12 cellular contexts compared by ENCODE assay signal in genomic region chr15:78977591-78978347, GRCh38. TPM values are rescaled to one million over a fixed set of nuclear protein-coding genes. Genes with fewer than 3 reads are reported as not detected.
A peak's percentile ranks its signal among the peaks of the same experiment; 100 is the strongest.
DNase-seq lines count a peak whose midpoint lies in the region; ATAC-seq, FAIRE-seq and TF ChIP-seq lines count a peak whose summit lies in the region.
"Had no signal": no experiment of that assay in that cellular context is flagged by ENCODE, and none has a peak within 500 bp of the region (broad histone marks: within the 10 kb centered on the region; RNA-seq: fewer than 3 reads in every experiment).

No MANE protein-coding gene starts in this region.

- no peak overlapping the region for H3K14ac ChIP-seq in mesenchymal stem cell (ENCODE audit: low read length in 2 of 2)

- no peaks in the 10 kb centered on the region for H3K9me3 ChIP-seq in BLaER1 treated with 17β-estradiol and CSF1 and Interleukin-3, amounts not matched to agents 10 nM and 100 nM (replicated peaks in 1 of 11)
- H3K9me3 ChIP-seq in mesenchymal stem cell (ENCODE audit: control insufficient read depth, low read length) (no peaks in the 10 kb centered on the region), pancreas (no peaks in the 10 kb centered on the region)

- H3K36me3 ChIP-seq in BLaER1 treated with 17β-estradiol and CSF1 and Interleukin-3, amounts not matched to agents 10 nM and 100 nM = no peaks in the 10 kb centered on the region
- no peaks in the 10 kb centered on the region for H3K36me3 ChIP-seq in mesenchymal stem cell (ENCODE audit: control insufficient read depth in 1 of 2, insufficient read depth in 2 of 2, low read depth in 1 of 2, low read length in 2 of 2)
- H3K36me3 ChIP-seq in pancreas = no peaks in the 10 kb centered on the region

- DNase-seq in hypothalamus (lab: John Stamatoyannopoulos, UW) = no peak
- no peak for DNase-seq in mesenchymal stem cell
- DNase-seq in pancreas = no peak
- DNase-seq in GM19238 (ENCODE audit: insufficient read length, low spot score) = no peak
- DNase-seq: activated naive CD4-positive, alpha-beta T cell treated with Interleukin-2 at 50 U/mL for 16 hours; GF-D8; NCI-H1694 had no signal

- TF ChIP-seq CTCF in pancreas (IDR thresholded peaks at IDR 0.05) = no peak

- ATAC-seq in GM19372 (IDR thresholded peaks at IDR 0.05; ENCODE audit: low read depth, unreplicated experiment) (peak; percentile 5), HG02840 (IDR thresholded peaks at IDR 0.05; ENCODE audit: low FRiP score, unreplicated experiment) (peak; percentile 49), HG03565 (IDR thresholded peaks at IDR 0.05; ENCODE audit: unreplicated experiment) (peak; percentile 32), pancreas (no peak)

- H3K4me1 ChIP-seq in BLaER1 treated with 17β-estradiol and CSF1 and Interleukin-3, amounts not matched to agents 10 nM and 100 nM = peaks cover 63 to 74% (median 67%) of the 10 kb centered on the region in 10 experiments
- peaks cover 11% of the 10 kb centered on the region for H3K4me1 ChIP-seq in mesenchymal stem cell (ENCODE audit: control insufficient read depth, insufficient read depth, low read depth, low read length)
- no peaks in the 10 kb centered on the region for H3K4me1 ChIP-seq in pancreas

- H3K4ac ChIP-seq in mesenchymal stem cell (ENCODE audit: low read depth in 1 of 2, low read length in 2 of 2) = no peak overlapping the region

- intact Hi-C loops in pancreas (cut with DNase I) = loop anchor here in 1 of 3 donors (5.0 kb wide), 1 partner anchor 65 kb away; no protein-coding TSS in a partner anchor

- no peak for FAIRE-seq in pancreas (lab: Jason Lieb, UNC)

- H2AFZ ChIP-seq in mesenchymal stem cell (ENCODE audit: low read depth, low read length) = no peak overlapping the region

- peak overlapping the region; percentile 44 to 94 (median 82) for H3K4me2 ChIP-seq in BLaER1 treated with 17β-estradiol and CSF1 and Interleukin-3, amounts not matched to agents 10 nM and 100 nM
- H3K4me2 ChIP-seq in mesenchymal stem cell (ENCODE audit: low read length, poor library complexity, severe bottlenecking) = no peak overlapping the region

- no peak overlapping the region for H2BK15ac ChIP-seq in mesenchymal stem cell (ENCODE audit: low read depth, poor library complexity, severe bottlenecking)

- peak overlapping the region in 6 of 11 experiments; percentile 6 to 78 (median 75); a peak in 9 of 22 replicates for H3K27ac ChIP-seq in BLaER1 treated with 17β-estradiol and CSF1 and Interleukin-3, amounts not matched to agents 10 nM and 100 nM
- H3K27ac ChIP-seq in mesenchymal stem cell (ENCODE audit: low read length, poor library complexity, severe bottlenecking) (no peak overlapping the region), pancreas (no peak overlapping the region)

- H3K9ac ChIP-seq in BLaER1 treated with 17β-estradiol and CSF1 and Interleukin-3, amounts not matched to agents 10 nM and 100 nM = peak overlapping the region in 3 of 11 experiments; percentile 42 to 65 (median 54); a peak in 3 of 22 replicates
- H3K9ac ChIP-seq in mesenchymal stem cell (ENCODE audit: low read length) = no peak overlapping the region

- no peak overlapping the region for H2BK5ac ChIP-seq in mesenchymal stem cell (ENCODE audit: low read depth, low read length, poor library complexity, severe bottlenecking)

- no peak overlapping the region for H4K91ac ChIP-seq in mesenchymal stem cell (ENCODE audit: low read length)

- H2AK5ac ChIP-seq in mesenchymal stem cell (ENCODE audit: low read length, severe bottlenecking) = no peak overlapping the region

- no peak overlapping the region for H3K18ac ChIP-seq in mesenchymal stem cell (ENCODE audit: low read depth in 1 of 2, low read length in 2 of 2)

- 94% methylated on average over 9 of the region's 10 CpGs for WGBS in mesenchymal stem cell
- WGBS in pancreas, 2 donors = 84 to 93% methylated on average over 10 of the region's 10 CpGs

- no peak overlapping the region for H2BK120ac ChIP-seq in mesenchymal stem cell (ENCODE audit: low read depth, low read length)

- no peak overlapping the region for H4K8ac ChIP-seq in mesenchymal stem cell (ENCODE audit: low read length)

- H3K4me3 ChIP-seq in BLaER1 treated with 17β-estradiol and CSF1 and Interleukin-3, amounts not matched to agents 10 nM and 100 nM = 0 out of 20 replicates have a peak overlapping the region, but pooled peaks of 2 of the 10 experiments have one; percentile 6 to 15
- H3K4me3 ChIP-seq in mesenchymal stem cell (ENCODE audit: insufficient read depth in 1 of 2, low read depth in 1 of 2, low read length in 2 of 2) (no peak overlapping the region), pancreas (no peak overlapping the region)
- H3K4me3 ChIP-seq: skin epidermis had no signal

- H3K79me1 ChIP-seq in mesenchymal stem cell (replicated peaks; ENCODE audit: low read length, poor library complexity, severe bottlenecking) = no peaks in the 10 kb centered on the region

- H3K23ac ChIP-seq in mesenchymal stem cell (ENCODE audit: low read length in 2 of 2) = no peak overlapping the region

- H2BK12ac ChIP-seq in mesenchymal stem cell (ENCODE audit: low read length in 2 of 2) = no peak overlapping the region

- H3K27me3 ChIP-seq in BLaER1 treated with 17β-estradiol and CSF1 and Interleukin-3, amounts not matched to agents 10 nM and 100 nM = no peaks in the 10 kb centered on the region
- H3K27me3 ChIP-seq in mesenchymal stem cell (ENCODE audit: control insufficient read depth in 1 of 2, insufficient read depth in 1 of 2, low read length in 2 of 2) (peaks cover 0 to 2% of the 10 kb centered on the region in 2 experiments), pancreas (no peaks in the 10 kb centered on the region)

- H4K20me1 ChIP-seq in BLaER1 treated with 17β-estradiol and CSF1 and Interleukin-3, amounts not matched to agents 10 nM and 100 nM = no peaks in the 10 kb centered on the region

RNA-seq across cellular contexts. Expression of gene CTSH, which starts 32.9 kb away (rescaled TPM):
- 28.4 TPM for polyA plus RNA-seq in mesenchymal stem cell (2013, experiment 1 of 2)
- polyA plus RNA-seq in mesenchymal stem cell (2013, experiment 2 of 2) = 29.4 TPM
- 100 to 1,000 TPM in 2 of 6 donors, 10 to 100 TPM in 4; 24.3 to 109 (median 57.0) TPM for total RNA-seq in pancreas
- 100 to 1,000 TPM in 1 of 2 donors, 10 to 100 TPM in 1; 88.5 to 196 TPM for polyA plus RNA-seq in pancreas

Comparison
In these comparisons a context has a peak if more than half of its experiments do, and no peak if none do; other contexts are left out.
1. H3K27ac ChIP-seq: peak in BLaER1 treated with 17β-estradiol and CSF1 and Interleukin-3, amounts not matched to agents 10 nM and 100 nM (6 of 11); none in mesenchymal stem cell (single experiment) and pancreas (0 of 4).
2. ATAC-seq: peak in GM19372 (single experiment), HG02840 (single experiment) and HG03565 (single experiment); none in pancreas (0 of 4).